1 cellular context compared by ENCODE assay signal in genomic region chr10:48234807-48235206, GRCh38.
TF ChIP-seq lines count a peak whose summit lies in the region.

No MANE protein-coding gene starts in this region.

TF ChIP-seq in WTC11, 78 proteins besides CTCF, POLR2A, EP300 and RAD21 (continued from another document):
- TF ChIP-seq ARID4B (CRISPR knock-in tag; IDR thresholded peaks at IDR 0.05; ENCODE audit: borderline replicate concordance), result no peak
- no peak for TF ChIP-seq ZSCAN18 (CRISPR knock-in tag; IDR thresholded peaks at IDR 0.05)
- TF ChIP-seq, protein P1, sequence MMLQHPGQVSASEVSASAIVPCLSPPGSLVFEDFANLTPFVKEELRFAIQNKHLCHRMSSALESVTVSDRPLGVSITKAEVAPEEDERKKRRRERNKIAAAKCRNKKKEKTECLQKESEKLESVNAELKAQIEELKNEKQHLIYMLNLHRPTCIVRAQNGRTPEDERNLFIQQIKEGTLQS (CRISPR knock-in tag; conservative IDR thresholded peaks at IDR 0.05), result no peak
- TF ChIP-seq ZNF425 (CRISPR knock-in tag; conservative IDR thresholded peaks at IDR 0.05), result no peak
- no peak for TF ChIP-seq ZNF671 (CRISPR knock-in tag; IDR thresholded peaks at IDR 0.05)
- no peak for TF ChIP-seq NFE2L1 (CRISPR knock-in tag; IDR thresholded peaks at IDR 0.05)
- TF ChIP-seq AR (CRISPR knock-in tag; IDR thresholded peaks at IDR 0.05), result no peak
